Comparison of ENCODE assay signal across 20 cellular contexts in the genomic region with DNA sequence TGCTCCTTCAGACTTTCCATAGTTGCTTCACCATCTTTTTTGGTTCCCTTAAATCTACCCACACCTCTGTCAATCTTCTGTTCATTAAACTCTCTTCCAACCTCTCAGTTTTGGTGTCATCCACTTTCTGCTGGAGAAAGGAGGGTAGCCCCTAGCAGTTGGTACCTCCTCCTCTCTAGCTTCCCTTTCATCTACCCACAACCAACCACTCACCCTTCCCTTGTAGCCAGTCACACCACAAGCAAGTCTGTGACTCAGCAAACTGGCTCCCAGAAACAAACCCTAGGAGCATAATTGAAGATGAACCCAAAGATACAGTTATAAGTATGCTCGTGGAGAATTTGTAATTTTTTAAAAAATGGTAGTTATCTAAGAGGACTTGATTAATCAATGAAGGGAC.
DNase-seq lines count a peak whose midpoint lies in the region; ATAC-seq and TF ChIP-seq lines count a peak whose summit lies in the region.
"Had no signal": no experiment of that assay in that cellular context is flagged by ENCODE, and none has a peak within 500 bp of the region (broad histone marks: within the 10 kb centered on the region; RNA-seq: fewer than 3 reads in every experiment).

No MANE protein-coding gene starts in this region.

- 71% methylated on average over 1 of the region's 1 CpG for WGBS in right lobe of liver (ENCODE audit: insufficient coverage, low coverage, low lambda C conversion rate, missing lambda C conversion rate)

- H3K27me3 ChIP-seq in HCT116 (ENCODE audit: insufficient read depth, low read length) (no peaks in the 10 kb centered on the region), PC-3 (ENCODE audit: low read length) (no peaks in the 10 kb centered on the region), foreskin keratinocyte (no peaks in the 10 kb centered on the region), right lobe of liver (no peaks in the 10 kb centered on the region)
- H3K27me3 ChIP-seq: breast epithelium, dorsolateral prefrontal cortex, esophagus squamous epithelium, hepatocyte had no signal

- H3K36me3 ChIP-seq in HCT116 (ENCODE audit: control insufficient read depth in 1 of 2, insufficient read depth in 2 of 2, low read length in 2 of 2) (no peaks in the 10 kb centered on the region), PC-3 (ENCODE audit: low read depth, low read length) (no peaks in the 10 kb centered on the region), right lobe of liver (no peaks in the 10 kb centered on the region)
- H3K36me3 ChIP-seq: breast epithelium, esophagus squamous epithelium had no signal

- H3K4me1 ChIP-seq in HCT116 (ENCODE audit: control insufficient read depth in 1 of 2, insufficient read depth in 2 of 2, low read length in 2 of 2), result peaks cover 0 to 21% of the 10 kb centered on the region in 2 experiments; a peak in 2 of 4 replicates
- H3K4me1 ChIP-seq in PC-3 (ENCODE audit: insufficient read depth, low read length), result peaks cover 42% of the 10 kb centered on the region
- H3K4me1 ChIP-seq in foreskin keratinocyte, result peaks cover 17% of the 10 kb centered on the region
- H3K4me1 ChIP-seq in right lobe of liver, result no peaks in the 10 kb centered on the region
- H3K4me1 ChIP-seq: breast epithelium, esophagus squamous epithelium had no signal

- BruUV-seq in HCT116 (replicated peaks; lab: Mats Ljungman, UMichigan) (no TSS peak), PC-3 (replicated peaks; lab: Mats Ljungman, UMichigan) (no TSS peak)

- TF ChIP-seq CTCF in HCT116 (IDR thresholded peaks at IDR 0.05 in 2 of 3, conservative IDR thresholded peaks at IDR 0.05 in 1 of 3; ENCODE audit: borderline replicate concordance in 1 of 3, insufficient read depth in 1 of 3, low read depth in 2 of 3, low read length in 2 of 3), result no peak
- no peak for TF ChIP-seq CTCF in PC-3 (conservative IDR thresholded peaks at IDR 0.05; ENCODE audit: low read depth, low read length)
- TF ChIP-seq CTCF in foreskin keratinocyte (conservative IDR thresholded peaks at IDR 0.05), result no peak
- TF ChIP-seq CTCF in right lobe of liver (IDR thresholded peaks at IDR 0.05), result no peak

- CTCF ChIA-PET in HCT116 (lab: Charles Lee) (no interaction called here), PC-3 (lab: Charles Lee) (no interaction called here)

- TF ChIP-seq POLR2A in HCT116 (IDR thresholded peaks at IDR 0.05; ENCODE audit: borderline replicate concordance, extremely low read depth, insufficient read depth, insufficient read length) (no peak), right lobe of liver (IDR thresholded peaks at IDR 0.05) (no peak)

- RAD21 ChIA-PET in HCT116 (lab: Charles Lee; ENCODE audit: low non-redundant PET in 1 of 2, low total read pairs in 2 of 2, uncharacterized antibody in 2 of 2, unreplicated experiment in 2 of 2), result no interaction called here

- H3K9ac ChIP-seq in HCT116 (ENCODE audit: low read length), result no peak overlapping the region
- no peak overlapping the region for H3K9ac ChIP-seq in PC-3 (ENCODE audit: low read length)
- H3K9ac ChIP-seq: parathyroid adenoma had no signal

- H3F3A ChIP-seq in PC-3 (ENCODE audit: low read length, unreplicated experiment), result peaks cover 3% of the 10 kb centered on the region

- DNase-seq in AML-193 (lab: John Stamatoyannopoulos, UW) (peak; percentile 71 to 77), HCT116 (ENCODE audit: low read depth, low spot score) (no peak), PC-3 (peak; percentile 45), foreskin keratinocyte (peak in 1 of 2 donors; percentile 49), right lobe of liver (no peak)
- no peak for DNase-seq in stimulated activated CD4-positive, alpha-beta T cell treated with anti-CD3 and anti-CD28 coated beads, Interleukin-12 subunit alpha, Interleukin-12 subunit beta, amount 100 ng/mL, for 4 hours
- DNase-seq: activated CD4-positive, CD25-positive, alpha-beta regulatory T cell; activated CD8-positive, alpha-beta memory T cell treated with anti-CD3 and anti-CD28 coated beads, Interleukin-2, amount 50 U/mL, for 4 hours; activated naive CD4-positive, alpha-beta T cell treated with Interleukin-2 at 50 U/mL for 16 hours; Calu3; dorsolateral prefrontal cortex; esophagus squamous epithelium; NCI-H1930; small intestine; stimulated activated naive CD4-positive, alpha-beta T cell had no signal

- ATAC-seq in HCT116, result peak; percentile 70
- no peak for ATAC-seq in PC-3
- ATAC-seq in foreskin keratinocyte, result peak; percentile 61
- no peak for ATAC-seq in right lobe of liver
- ATAC-seq in HG02588 (IDR thresholded peaks at IDR 0.05; ENCODE audit: unreplicated experiment), result no peak
- no peak for ATAC-seq in HG03095 (IDR thresholded peaks at IDR 0.05; ENCODE audit: unreplicated experiment)

- H3K4me3 ChIP-seq in HCT116 (replicated peaks in 1 of 2; ENCODE audit: low read depth in 1 of 2, low read length in 2 of 2), result no peak overlapping the region
- H3K4me3 ChIP-seq in PC-3 (ENCODE audit: low read length), result no peak overlapping the region
- H3K4me3 ChIP-seq in right lobe of liver, result no peak overlapping the region
- H3K4me3 ChIP-seq: breast epithelium, dorsolateral prefrontal cortex, esophagus squamous epithelium, hepatocyte had no signal

- H4K20me1 ChIP-seq in HCT116 (ENCODE audit: insufficient read depth) (no peaks in the 10 kb centered on the region), PC-3 (ENCODE audit: low read length) (no peaks in the 10 kb centered on the region)

- H3K27ac ChIP-seq in HCT116 (ENCODE audit: low read depth, low read length) (no peak overlapping the region), PC-3 (ENCODE audit: low read length) (no peak overlapping the region), foreskin keratinocyte (no peak overlapping the region), right lobe of liver (no peak overlapping the region)
- H3K27ac ChIP-seq: breast epithelium, dorsolateral prefrontal cortex, esophagus squamous epithelium, hepatocyte, parathyroid adenoma had no signal

- no peaks in the 10 kb centered on the region for H3K9me2 ChIP-seq in HCT116 (ENCODE audit: insufficient read depth)
- no peaks in the 10 kb centered on the region for H3K9me2 ChIP-seq in PC-3 (replicated peaks; ENCODE audit: low read length)

- POLR2A ChIA-PET in HCT116 (lab: Charles Lee), result no interaction called here
- POLR2A ChIA-PET in PC-3 (lab: Charles Lee; ENCODE audit: unreplicated experiment), result no interaction called here

- intact Hi-C loops in HCT116 (cut with micrococcal nuclease) (no loop called here), PC-3 (cut with micrococcal nuclease) (loop anchor here (10.0 kb wide), 1 partner anchor 1672 kb away; no protein-coding TSS in a partner anchor), right lobe of liver (cut with DNase I) (no loop called here)

- H3K4me2 ChIP-seq in HCT116 (ENCODE audit: low read length) (peak overlapping the region; percentile 11; the same call in 1 of the 2 replicates), PC-3 (ENCODE audit: low read length) (no peak overlapping the region)
- H3K4me2 ChIP-seq: hepatocyte had no signal

- H3K79me2 ChIP-seq in HCT116 (ENCODE audit: insufficient read depth, low read length), result no peaks in the 10 kb centered on the region
- H3K79me2 ChIP-seq in PC-3 (ENCODE audit: low read length), result no peaks in the 10 kb centered on the region
- H3K79me2 ChIP-seq: hepatocyte, parathyroid adenoma had no signal

- H3K9me3 ChIP-seq in HCT116 (ENCODE audit: control insufficient read depth in 1 of 2, insufficient read depth in 1 of 2, low read depth in 1 of 2, low read length in 2 of 2), result no peaks in the 10 kb centered on the region
- no peaks in the 10 kb centered on the region for H3K9me3 ChIP-seq in PC-3 (ENCODE audit: low read length)
- no peaks in the 10 kb centered on the region for H3K9me3 ChIP-seq in right lobe of liver
- H3K9me3 ChIP-seq: breast epithelium, esophagus squamous epithelium had no signal

- no peak for TF ChIP-seq RAD21 in HCT116 (IDR thresholded peaks at IDR 0.05; ENCODE audit: low read depth)

- H2AFZ ChIP-seq in HCT116 (ENCODE audit: low read depth, low read length, poor library complexity, severe bottlenecking) (no peak overlapping the region), PC-3 (ENCODE audit: low read length) (no peak overlapping the region)
- H2AFZ ChIP-seq: hepatocyte, parathyroid adenoma had no signal

TF ChIP-seq in HCT116, 20 proteins besides CTCF, POLR2A, EP300 and RAD21 (continues in another document):
- TF ChIP-seq FOSL1 (IDR thresholded peaks at IDR 0.05; ENCODE audit: low read depth) (no peak), EGR1 (IDR thresholded peaks at IDR 0.05; ENCODE audit: low read depth) (no peak), CEBPB (IDR thresholded peaks at IDR 0.05; ENCODE audit: low read depth) (no peak), YY1 (IDR thresholded peaks at IDR 0.05; ENCODE audit: extremely low read depth, insufficient replicate concordance, low read depth, low read length) (no peak), JUND (IDR thresholded peaks at IDR 0.05) (no peak), CBX3 (IDR thresholded peaks at IDR 0.05; ENCODE audit: low read depth) (no peak), EZH2phosphoT487 (IDR thresholded peaks at IDR 0.05; ENCODE audit: borderline replicate concordance) (no peak)
- TF ChIP-seq, protein P1, sequence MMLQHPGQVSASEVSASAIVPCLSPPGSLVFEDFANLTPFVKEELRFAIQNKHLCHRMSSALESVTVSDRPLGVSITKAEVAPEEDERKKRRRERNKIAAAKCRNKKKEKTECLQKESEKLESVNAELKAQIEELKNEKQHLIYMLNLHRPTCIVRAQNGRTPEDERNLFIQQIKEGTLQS (IDR thresholded peaks at IDR 0.05), result no peak

Comparison
In these comparisons a context has a peak if more than half of its experiments do, and no peak if none do; other contexts are left out.
1. DNase-seq: peak in AML-193 (2 of 2) and PC-3 (single experiment); none in HCT116 (single experiment), stimulated activated CD4-positive, alpha-beta T cell treated with anti-CD3 and anti-CD28 coated beads, Interleukin-12 subunit alpha, Interleukin-12 subunit beta, amount 100 ng/mL, for 4 hours (single experiment) and right lobe of liver (0 of 3).
2. ATAC-seq: peak in HCT116 (single experiment) and foreskin keratinocyte (single experiment); none in PC-3 (single experiment), right lobe of liver (0 of 4), HG02588 (single experiment) and HG03095 (single experiment).